36 cellular contexts compared by ENCODE assay signal in the genomic region with DNA sequence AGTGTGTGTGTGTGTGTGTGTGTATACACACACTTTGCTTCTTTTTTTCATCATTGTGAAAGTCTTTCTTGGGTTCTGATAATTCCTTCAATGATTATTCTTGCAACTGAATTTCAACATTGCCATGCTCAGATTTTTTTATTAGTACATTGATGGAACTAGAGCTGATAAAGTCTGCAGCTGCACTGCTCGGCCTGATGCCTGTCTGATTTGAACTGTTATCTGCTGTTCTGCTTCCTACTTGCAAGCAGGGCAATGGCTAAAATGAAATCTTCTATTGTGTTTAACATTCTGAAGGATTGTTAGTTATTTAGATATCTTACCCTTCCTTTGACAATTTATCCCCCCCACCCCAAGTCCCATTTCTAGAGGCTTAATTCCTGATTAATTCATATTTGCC.
"Had no signal": no experiment of that assay in that cellular context is flagged by ENCODE, and none has a peak within 500 bp of the region (broad histone marks: within the 10 kb centered on the region; RNA-seq: fewer than 3 reads in every experiment).

No MANE protein-coding gene starts in this region.

- H3K27ac ChIP-seq: adrenal gland, body of pancreas, brain microvascular endothelial cell, breast epithelium, VCaP had no signal

- H3K9me3 Mint-ChIP-seq: activated naive CD4-positive, alpha-beta T cell treated with anti-CD3 and anti-CD28 coated beads for 36 hours had no signal

- H3K4me3 Mint-ChIP-seq: activated B cell treated with CpG ODN at 0.5 μM for 24 hours; activated CD4-positive, alpha-beta memory T cell treated with anti-CD3 and anti-CD28 coated beads for 36 hours; activated CD8-positive, alpha-beta T cell treated with anti-CD3 and anti-CD28 coated beads for 36 hours; activated naive CD4-positive, alpha-beta T cell treated with anti-CD3 and anti-CD28 coated beads for 36 hours; activated naive CD8-positive, alpha-beta T cell treated with anti-CD3 and anti-CD28 coated beads for 36 hours; activated T-cell treated with anti-CD3 and anti-CD28 coated beads, Interleukin-2, amount 50 U/mL, for 4 hours; activated T-cell treated with anti-CD3 and anti-CD28 coated beads, Interleukin-2, amount 50 U/mL, for 72 hours; activated T-helper 1 cell treated with anti-CD3 and anti-CD28 coated beads, Interleukin-12 subunit alpha, Interleukin-12 subunit beta, Interleukin-2, Interleukin-4 antibody, amounts not matched to agents 30 ng/mL and 10 ng/mL and 1 ng/mL, durations not matched to agents 14 hours and 24 hours and 36 hours; activated T-helper 17 cell treated with anti-CD3 and anti-CD28 coated beads, Interleukin-2, amount 50 U/mL, for 72 hours; central memory CD8-positive, alpha-beta T cell; T-helper 1 cell treated with Interleukin-12 subunit alpha and Interleukin-12 subunit beta and Interleukin-4 antibody, amounts not matched to agents 30 μg/mL and 1 μg/mL, for 36 hours; T-helper 2 cell treated with Interferon-gamma antibody and Interleukin-4, amounts not matched to agents 5 μg/mL and 100 μg/mL, for 36 hours had no signal

- DNase-seq: activated B cell treated with CpG ODN at 0.5 μM for 24 hours; activated CD4-positive, alpha-beta memory T cell treated with anti-CD3 and anti-CD28 coated beads for 36 hours; activated CD4-positive, alpha-beta T cell treated with anti-CD3 and anti-CD28 coated beads for 4 hours; activated CD4-positive, alpha-beta T cell treated with anti-CD3 and anti-CD28 coated beads, Interleukin-2, amount 50 U/mL, for 1 hour; activated CD4-positive, alpha-beta T cell treated with anti-CD3 and anti-CD28 coated beads, Interleukin-2, amount 50 U/mL, for 4 hours; activated CD4-positive, CD25-positive, alpha-beta regulatory T cell treated with anti-CD3 and anti-CD28 coated beads, Interleukin-2, amount 50 U/mL, for 72 hours; activated CD8-positive, alpha-beta memory T cell treated with anti-CD3 and anti-CD28 coated beads, Interleukin-2, amount 50 U/mL, for 4 hours; activated CD8-positive, alpha-beta T cell treated with anti-CD3 and anti-CD28 coated beads for 36 hours; activated effector memory CD4-positive, alpha-beta T cell treated with anti-CD3 and anti-CD28 coated beads, Interleukin-2, amount 50 U/mL, for 16 hours; activated gamma-delta T cell treated with Interleukin-2 at 50 U/mL for 16 hours; activated naive CD4-positive, alpha-beta T cell; activated naive CD4-positive, alpha-beta T cell treated with anti-CD3 and anti-CD28 coated beads for 36 hours; activated naive CD4-positive, alpha-beta T cell treated with anti-CD3 and anti-CD28 coated beads, Interleukin-2, amount 50 U/mL, for 16 hours; activated naive CD8-positive, alpha-beta T cell treated with anti-CD3 and anti-CD28 coated beads for 36 hours; activated T-cell treated with anti-CD3 and anti-CD28 coated beads for 4 hours; activated T-cell treated with anti-CD3 and anti-CD28 coated beads, Interleukin-2, amount 50 U/mL, for 1 hour; activated T-cell treated with anti-CD3 and anti-CD28 coated beads, Interleukin-2, amount 50 U/mL, for 4 hours; activated T-cell treated with anti-CD3 and anti-CD28 coated beads, Interleukin-2, amount 50 U/mL, for 72 hours; adrenal gland; amniotic stem cell; aorta; brain microvascular endothelial cell; caudate nucleus; cerebellar nuclear complex; T-helper 1 cell; T-helper 2 cell; T-helper 9 cell had no signal

- H3K27me3 ChIP-seq: adrenal gland, body of pancreas, brain microvascular endothelial cell, breast epithelium had no signal

- H3K36me3 Mint-ChIP-seq: activated CD4-positive, alpha-beta memory T cell treated with anti-CD3 and anti-CD28 coated beads for 36 hours; activated naive CD4-positive, alpha-beta T cell treated with anti-CD3 and anti-CD28 coated beads, Interleukin-2, amount 50 U/mL, for 72 hours; activated naive CD8-positive, alpha-beta T cell treated with anti-CD3 and anti-CD28 coated beads for 36 hours had no signal

- H3K4me1 Mint-ChIP-seq: activated B cell treated with CpG ODN at 0.5 μM for 24 hours; activated naive CD8-positive, alpha-beta T cell treated with anti-CD3 and anti-CD28 coated beads for 36 hours; activated T-helper 17 cell treated with anti-CD3 and anti-CD28 coated beads, Interleukin-2, amount 50 U/mL, for 72 hours; central memory CD8-positive, alpha-beta T cell had no signal

- H3K9me3 ChIP-seq: adrenal gland, body of pancreas, breast epithelium had no signal

- H3K27ac Mint-ChIP-seq: activated B cell treated with CpG ODN at 0.5 μM for 24 hours; activated CD4-positive, alpha-beta memory T cell treated with anti-CD3 and anti-CD28 coated beads for 36 hours; activated CD8-positive, alpha-beta T cell treated with anti-CD3 and anti-CD28 coated beads for 36 hours; activated naive CD4-positive, alpha-beta T cell treated with anti-CD3 and anti-CD28 coated beads for 36 hours; activated naive CD4-positive, alpha-beta T cell treated with anti-CD3 and anti-CD28 coated beads, Interleukin-2, amount 50 U/mL, for 72 hours; activated naive CD8-positive, alpha-beta T cell treated with anti-CD3 and anti-CD28 coated beads for 36 hours; activated T-cell treated with anti-CD3 and anti-CD28 coated beads, Interleukin-2, amount 50 U/mL, for 72 hours; activated T-helper 1 cell treated with anti-CD3 and anti-CD28 coated beads, Interleukin-12 subunit alpha, Interleukin-12 subunit beta, Interleukin-2, Interleukin-4 antibody, amounts not matched to agents 30 ng/mL and 10 ng/mL and 1 ng/mL, durations not matched to agents 14 hours and 24 hours and 36 hours; activated T-helper 17 cell treated with anti-CD3 and anti-CD28 coated beads, Interleukin-2, amount 50 U/mL, for 72 hours; T-helper 1 cell treated with Interleukin-12 subunit alpha and Interleukin-12 subunit beta and Interleukin-4 antibody, amounts not matched to agents 30 μg/mL and 1 μg/mL, for 36 hours; T-helper 2 cell treated with Interferon-gamma antibody and Interleukin-4, amounts not matched to agents 5 μg/mL and 100 μg/mL, for 36 hours had no signal

- ATAC-seq: activated CD8-positive, alpha-beta T cell treated with anti-CD3 and anti-CD28 coated beads for 36 hours; activated naive CD4-positive, alpha-beta T cell treated with anti-CD3 and anti-CD28 coated beads, Interleukin-2, amount 50 U/mL, for 72 hours; activated T-cell treated with anti-CD3 and anti-CD28 coated beads, Interleukin-2, amount 50 U/mL, for 4 hours; activated T-cell treated with anti-CD3 and anti-CD28 coated beads, Interleukin-2, amount 50 U/mL, for 72 hours; activated T-helper 17 cell treated with anti-CD3 and anti-CD28 coated beads, Interleukin-2, amount 50 U/mL, for 72 hours had no signal

- H3K27me3 Mint-ChIP-seq: activated B cell treated with CpG ODN at 0.5 μM for 24 hours; activated CD4-positive, alpha-beta memory T cell treated with anti-CD3 and anti-CD28 coated beads for 36 hours; activated CD8-positive, alpha-beta T cell treated with anti-CD3 and anti-CD28 coated beads for 36 hours; activated T-helper 17 cell treated with anti-CD3 and anti-CD28 coated beads, Interleukin-2, amount 50 U/mL, for 72 hours; central memory CD8-positive, alpha-beta T cell had no signal

- H3K36me3 ChIP-seq: adrenal gland, brain microvascular endothelial cell, breast epithelium had no signal

- H3K4me1 ChIP-seq: adrenal gland, breast epithelium had no signal

- H3K4me3 ChIP-seq: adrenal gland, body of pancreas, breast epithelium had no signal
